In genomic region chr12:48106574-48107251, GRCh38 we compare ENCODE assay signal across 8 cellular contexts. TPM values are rescaled to one million over a fixed set of nuclear protein-coding genes. Genes with fewer than 3 reads are reported as not detected.
DNase-seq lines count a peak whose midpoint lies in the region; ATAC-seq, FAIRE-seq and TF ChIP-seq lines count a peak whose summit lies in the region.

No MANE protein-coding gene starts in this region.

- ATAC-seq in PC-3 (no peak), GM18907 (IDR thresholded peaks at IDR 0.05; ENCODE audit: unreplicated experiment) (no peak)

- WGBS in esophagus, 2 donors, result 8 to 22% methylated on average over 2 of the region's 2 CpGs

- intact Hi-C loops in PC-3 (cut with micrococcal nuclease), result no loop called here

- CTCF ChIA-PET in PC-3 (lab: Charles Lee), result no interaction called here

- DNase-seq in GM12865 (ENCODE audit: low read depth), result peak; percentile 36
- DNase-seq in PC-3, result no peak
- no peak for DNase-seq in NCI-H146 treated with DMSO at 0.1 percent for 48 hours (lab: John Stamatoyannopoulos, UW; ENCODE audit: unreplicated experiment)
- DNase-seq in effector CD8-positive, alpha-beta T cell (lab: John Stamatoyannopoulos, UW), result no peak
- no peak for DNase-seq in urothelium cell line (ENCODE audit: low spot score)

- H3K27ac ChIP-seq in PC-3 (ENCODE audit: low read length) (peak overlapping the region; percentile 96), esophagus (ENCODE audit: low read depth in 2 of 2, low read length in 1 of 2) (peak overlapping the region; percentile 89 to 96), rectal smooth muscle tissue (ENCODE audit: low read depth, low read length) (peak overlapping the region; percentile 98)

- H3K36me3 ChIP-seq in PC-3 (ENCODE audit: low read depth, low read length) (no peaks in the 10 kb centered on the region), esophagus (ENCODE audit: control insufficient read depth in 2 of 2, insufficient read depth in 2 of 2, low read length in 1 of 2) (no peaks in the 10 kb centered on the region), rectal smooth muscle tissue (ENCODE audit: control insufficient read depth, insufficient read depth, low read length) (no peaks in the 10 kb centered on the region)

- H3K9ac ChIP-seq in PC-3 (ENCODE audit: low read length) (peak overlapping the region; percentile 96), rectal smooth muscle tissue (ENCODE audit: low read length) (no peak overlapping the region)

- H3K9me3 ChIP-seq in PC-3 (ENCODE audit: low read length), result no peaks in the 10 kb centered on the region
- no peaks in the 10 kb centered on the region for H3K9me3 ChIP-seq in esophagus (ENCODE audit: control insufficient read depth in 2 of 2, insufficient read depth in 1 of 2, low read depth in 1 of 2, low read length in 1 of 2)

- H3F3A ChIP-seq in PC-3 (ENCODE audit: low read length, unreplicated experiment), result no peaks in the 10 kb centered on the region

- TF ChIP-seq CTCF in GM12865 (IDR thresholded peaks at IDR 0.05; ENCODE audit: insufficient read depth, low read depth, low read length, missing control alignments) (no peak), PC-3 (conservative IDR thresholded peaks at IDR 0.05; ENCODE audit: low read depth, low read length) (no peak)

- no peaks in the 10 kb centered on the region for H3K9me2 ChIP-seq in PC-3 (replicated peaks; ENCODE audit: low read length)

- H3K4me1 ChIP-seq in PC-3 (ENCODE audit: insufficient read depth, low read length) (peaks cover 43% of the 10 kb centered on the region), esophagus (ENCODE audit: control insufficient read depth in 2 of 2, insufficient read depth in 2 of 2, low read length in 1 of 2) (no peaks in the 10 kb centered on the region), rectal smooth muscle tissue (ENCODE audit: control insufficient read depth, insufficient read depth, low read length) (peaks cover 15% of the 10 kb centered on the region)

- FAIRE-seq in urothelium cell line (lab: Jason Lieb, UNC), result no peak

- H3K27me3 ChIP-seq in PC-3 (ENCODE audit: low read length), result no peaks in the 10 kb centered on the region
- no peaks in the 10 kb centered on the region for H3K27me3 ChIP-seq in esophagus (ENCODE audit: control insufficient read depth in 1 of 2, insufficient read depth in 2 of 2, low read length in 2 of 2)
- no peaks in the 10 kb centered on the region for H3K27me3 ChIP-seq in rectal smooth muscle tissue (ENCODE audit: control insufficient read depth, insufficient read depth, low read length)

- H3K4me3 ChIP-seq in GM12865 (ENCODE audit: low read depth, low read length) (peak overlapping the region; percentile 71), PC-3 (ENCODE audit: low read length) (peak overlapping the region; percentile 90), esophagus (ENCODE audit: low read depth in 1 of 2, low read length in 2 of 2) (peak overlapping the region in 1 of 2 donors; percentile 97), rectal smooth muscle tissue (ENCODE audit: low read length) (peak overlapping the region; percentile 98)

- H3K4me2 ChIP-seq in PC-3 (ENCODE audit: low read length), result peak overlapping the region; percentile 98

- no TSS peak for BruUV-seq in PC-3 (replicated peaks; lab: Mats Ljungman, UMichigan)

- POLR2A ChIA-PET in PC-3 (lab: Charles Lee; ENCODE audit: unreplicated experiment), result interaction anchor here (0.8 kb wide), 1 partner anchor 50 kb away, joined by 5 read pairs; no protein-coding TSS in a partner anchor

- H3K79me2 ChIP-seq in PC-3 (ENCODE audit: low read length), result peaks cover 39% of the 10 kb centered on the region

- H2AFZ ChIP-seq in PC-3 (ENCODE audit: low read length), result peak overlapping the region; percentile 97

- no peaks in the 10 kb centered on the region for H4K20me1 ChIP-seq in PC-3 (ENCODE audit: low read length)

RNA-seq across cellular contexts. Expression of gene SENP1, which starts 0.8 kb away (rescaled TPM):
- total RNA-seq in PC-3 (2014; rRNA removed), result 16.9 and 20.9 TPM in 2 replicates
- 1 to 10 TPM; 2.7 to 3.9 TPM for polyA plus RNA-seq in esophagus

RNA-seq across cellular contexts. Expression of gene PFKM, which starts 12.5 kb away (rescaled TPM):
- 62.2 and 80.8 TPM in 2 replicates for total RNA-seq in PC-3 (2014; rRNA removed)
- polyA plus RNA-seq in esophagus, result 10 to 100 TPM; 15.4 to 21.6 TPM

RNA-seq across cellular contexts. Expression of gene ASB8, which starts 50.6 kb away (rescaled TPM):
- total RNA-seq in PC-3 (2014; rRNA removed), result 18.0 and 34.4 TPM in 2 replicates
- 10 to 100 TPM in 1 of 2 donors, 1 to 10 TPM in 1; 9.9 to 16.4 TPM for polyA plus RNA-seq in esophagus
